Comparison of ENCODE assay signal across 12 cellular contexts in the genomic region with DNA sequence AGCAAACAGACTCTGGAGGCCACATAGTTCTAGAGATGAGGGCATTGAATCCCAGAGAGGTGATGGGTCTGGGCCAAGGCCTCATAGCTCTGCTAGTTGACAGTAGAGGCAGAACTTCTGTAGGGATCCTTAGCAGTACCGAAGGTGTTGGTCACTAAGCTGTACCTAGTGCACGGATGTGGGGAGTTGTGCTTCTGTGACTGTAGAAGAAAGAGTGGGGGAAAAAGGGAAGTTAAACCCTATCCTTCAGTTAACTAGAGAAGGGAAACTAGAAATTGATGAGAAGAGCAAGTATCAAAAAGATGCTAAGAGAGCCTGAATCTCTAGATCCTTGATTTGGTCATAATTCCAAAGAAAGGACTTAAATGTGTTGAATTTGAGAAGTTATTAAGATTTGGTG.
A peak's percentile ranks its signal among the peaks of the same experiment; 100 is the strongest.
DNase-seq lines count a peak whose midpoint lies in the region; ATAC-seq and TF ChIP-seq lines count a peak whose summit lies in the region.
"Had no signal": no experiment of that assay in that cellular context is flagged by ENCODE, and none has a peak within 500 bp of the region (broad histone marks: within the 10 kb centered on the region; RNA-seq: fewer than 3 reads in every experiment).

No MANE protein-coding gene starts in this region.

- no peaks in the 10 kb centered on the region for H3K9me3 ChIP-seq in upper lobe of right lung

- intact Hi-C loops in upper lobe of right lung (cut with DNase I): no loop called here

- no peak overlapping the region for H3K27ac ChIP-seq in upper lobe of right lung
- H3K27ac ChIP-seq: 22Rv1 had no signal

- H3K4me1 ChIP-seq in upper lobe of right lung: no peaks in the 10 kb centered on the region

- TF ChIP-seq CTCF in upper lobe of right lung (IDR thresholded peaks at IDR 0.05): no peak

- peak; percentile 54 for ATAC-seq in HG02852 (IDR thresholded peaks at IDR 0.05; ENCODE audit: unreplicated experiment)
- peak; percentile 31 for ATAC-seq in upper lobe of right lung
- ATAC-seq in esophagus mucosa: no peak

- H3K4me3 ChIP-seq in upper lobe of right lung: no peak overlapping the region

- no peaks in the 10 kb centered on the region for H3K36me3 ChIP-seq in upper lobe of right lung

- DNase-seq in SIG-M5 treated with dmso at 0.1 percent for 504 hours (lab: John Stamatoyannopoulos, UW; ENCODE audit: unreplicated experiment): peak; percentile 74
- DNase-seq in SIG-M5 (lab: John Stamatoyannopoulos, UW): no peak
- peak; percentile 17 for DNase-seq in NAMALWA (ENCODE audit: low spot score)
- no peak for DNase-seq in upper lobe of right lung
- no peak for DNase-seq in mucosa of gallbladder (ENCODE audit: low spot score)
- no peak for DNase-seq in NCI-H510A (lab: John Stamatoyannopoulos, UW)
- DNase-seq: activated T-cell treated with anti-CD3 and anti-CD28 coated beads, Interleukin-2, amount 50 U/mL, for 48 hours; mesenchymal stem cell; NCI-H2171 had no signal

- H3K27me3 ChIP-seq in upper lobe of right lung: no peaks in the 10 kb centered on the region

Comparison
In these comparisons a context has a peak if more than half of its experiments do, and no peak if none do; other contexts are left out.
1. DNase-seq: peak in SIG-M5 treated with dmso at 0.1 percent for 504 hours (single experiment) and NAMALWA (single experiment); none in SIG-M5 (single experiment), upper lobe of right lung (single experiment), mucosa of gallbladder (single experiment) and NCI-H510A (single experiment).